Comparison of ENCODE assay signal across 16 cellular contexts in genomic region chr11:69249641-69250502, GRCh38. TPM values are rescaled to one million over a fixed set of nuclear protein-coding genes. Genes with fewer than 3 reads are reported as not detected.
DNase-seq lines count a peak whose midpoint lies in the region; ATAC-seq, FAIRE-seq and TF ChIP-seq lines count a peak whose summit lies in the region.
"Had no signal": no experiment of that assay in that cellular context is flagged by ENCODE, and none has a peak within 500 bp of the region (broad histone marks: within the 10 kb centered on the region; RNA-seq: fewer than 3 reads in every experiment).

No MANE protein-coding gene starts in this region.

- ATAC-seq in HG03097 (IDR thresholded peaks at IDR 0.05; ENCODE audit: low FRiP score, unreplicated experiment) = no peak

- no peak for TF ChIP-seq CTCF in astrocyte of the cerebellum (IDR thresholded peaks at IDR 0.05; ENCODE audit: low read depth, low read length, missing control alignments)

- DNase-seq in astrocyte of the cerebellum (ENCODE audit: low read depth) (peak; percentile 1), iris pigment epithelial cell (ENCODE audit: low read depth) (peak; percentile 77), small intestine (peak; percentile 12), cerebellar nuclear complex (lab: John Stamatoyannopoulos, UW) (no peak), frontal cortex (ENCODE audit: low spot score in 2 of 2) (no peak), 8988T (no peak)
- DNase-seq: activated CD8-positive, alpha-beta memory T cell treated with anti-CD3 and anti-CD28 coated beads, Interleukin-2, amount 50 U/mL, for 48 hours; Calu3; HFFc6; MV-4-11; SIG-M5; stimulated activated CD4-positive, alpha-beta T cell treated with anti-CD3 and anti-CD28 coated beads, Interleukin-2, amount 100 ng/mL, for 24 hours; stimulated activated naive CD4-positive, alpha-beta T cell treated with Interleukin-2 at 50 U/mL for 16 hours had no signal

- in situ Hi-C loops in astrocyte of the cerebellum (cut with HindIII; ENCODE audit: low sequenced_read_pairs) = no loop called here

- no peak overlapping the region for H3K4me3 ChIP-seq in HUES6 (ENCODE audit: low read depth, low read length)
- H3K4me3 ChIP-seq in astrocyte of the cerebellum (ENCODE audit: low read depth, low read length) = no peak overlapping the region
- H3K4me3 ChIP-seq in small intestine (ENCODE audit: low read depth in 1 of 2, low read length in 2 of 2) = no peak overlapping the region
- H3K4me3 ChIP-seq: ascending aorta had no signal

- FAIRE-seq in small intestine (lab: Jason Lieb, UNC) (no peak), frontal cortex (lab: Jason Lieb, UNC) (no peak)

- H3K9ac ChIP-seq in HUES6 (ENCODE audit: low read length) = peak overlapping the region; percentile 11

- no peaks in the 10 kb centered on the region for H3K36me3 ChIP-seq in HUES6 (ENCODE audit: control insufficient read depth, insufficient read depth, low read length)
- no peaks in the 10 kb centered on the region for H3K36me3 ChIP-seq in small intestine (ENCODE audit: control insufficient read depth in 2 of 2, insufficient read depth in 2 of 2, low read length in 2 of 2)
- H3K36me3 ChIP-seq: ascending aorta had no signal

- peaks cover 26% of the 10 kb centered on the region for H3K27me3 ChIP-seq in HUES6 (ENCODE audit: control insufficient read depth, insufficient read depth, low read length)
- H3K27me3 ChIP-seq in small intestine (ENCODE audit: control insufficient read depth in 2 of 2, insufficient read depth in 2 of 2, low read length in 2 of 2) = peaks cover 0 to 3% of the 10 kb centered on the region in 2 donors
- H3K27me3 ChIP-seq: ascending aorta had no signal

- peaks cover 10% of the 10 kb centered on the region for H3K9me3 ChIP-seq in HUES6 (ENCODE audit: control insufficient read depth, insufficient read depth, low read depth, low read length)
- no peaks in the 10 kb centered on the region for H3K9me3 ChIP-seq in small intestine (ENCODE audit: control insufficient read depth, low read depth)

- peaks cover 23% of the 10 kb centered on the region for H3K4me1 ChIP-seq in HUES6 (ENCODE audit: control insufficient read depth, insufficient read depth, low read length)
- H3K4me1 ChIP-seq in small intestine (ENCODE audit: control insufficient read depth in 2 of 2, insufficient read depth in 1 of 2, low read depth in 1 of 2, low read length in 1 of 2) = no peaks in the 10 kb centered on the region
- H3K4me1 ChIP-seq: ascending aorta had no signal

- 62 to 69% (median 67%) methylated on average over 28 of the region's 28 CpGs for whole genome bisulfite sequencing in small intestine, 3 donors

- H3K27ac ChIP-seq in HUES6 (ENCODE audit: low read depth, low read length) (no peak overlapping the region), small intestine (ENCODE audit: low read depth in 1 of 2, low read length in 1 of 2) (no peak overlapping the region)
- H3K27ac ChIP-seq: ascending aorta had no signal

RNA-seq across cellular contexts. Expression of gene MYEOV, which starts 44.1 kb away (rescaled TPM):
- 1 to 10 TPM in 2 of 3 donors, under 1 TPM in 1; 0.67 to 3.6 (median 2.4) TPM for polyA plus RNA-seq in small intestine
- not detected for total RNA-seq in frontal cortex
- total RNA-seq: ascending aorta had no signal

Comparison
In these comparisons a context has a peak if more than half of its experiments do, and no peak if none do; other contexts are left out.
1. DNase-seq: peak in astrocyte of the cerebellum (single experiment), iris pigment epithelial cell (single experiment) and small intestine (single experiment); none in cerebellar nuclear complex (0 of 2), frontal cortex (0 of 2) and 8988T (single experiment).